15 cellular contexts compared by ENCODE assay signal in genomic region chr11:134022748-134023147, GRCh38.
"Had no signal": no experiment of that assay in that cellular context is flagged by ENCODE, and none has a peak within 500 bp of the region (broad histone marks: within the 10 kb centered on the region; RNA-seq: fewer than 3 reads in every experiment).

No MANE protein-coding gene starts in this region.

- DNase-seq: activated CD4-positive, alpha-beta T cell treated with anti-CD3 and anti-CD28 coated beads for 1 hour; activated gamma-delta T cell treated with Interleukin-2 at 50 U/mL for 16 hours; activated T-cell treated with anti-CD3 and anti-CD28 coated beads, Interleukin-2, amount 50 U/mL, for 1 hour; adrenal gland; effector memory CD4-positive, alpha-beta T cell; foreskin keratinocyte; kidney; naive thymus-derived CD8-positive, alpha-beta T cell; small intestine; stimulated activated CD4-positive, alpha-beta T cell treated with anti-CD3 and anti-CD28 coated beads, Interleukin-2, amount 100 ng/mL, for 24 hours; stimulated activated naive CD8-positive, alpha-beta T cell treated with anti-CD3 and anti-CD28 coated beads, Interleukin-15, amount 100 ng/mL, for 72 hours; tibial artery; WERI-Rb-1 had no signal

- H3K27ac ChIP-seq: adrenal gland, ascending aorta, foreskin keratinocyte, neural progenitor cell, tibial artery, WERI-Rb-1 had no signal
